ENCODE assay signal across 11 cellular contexts in the genomic region with DNA sequence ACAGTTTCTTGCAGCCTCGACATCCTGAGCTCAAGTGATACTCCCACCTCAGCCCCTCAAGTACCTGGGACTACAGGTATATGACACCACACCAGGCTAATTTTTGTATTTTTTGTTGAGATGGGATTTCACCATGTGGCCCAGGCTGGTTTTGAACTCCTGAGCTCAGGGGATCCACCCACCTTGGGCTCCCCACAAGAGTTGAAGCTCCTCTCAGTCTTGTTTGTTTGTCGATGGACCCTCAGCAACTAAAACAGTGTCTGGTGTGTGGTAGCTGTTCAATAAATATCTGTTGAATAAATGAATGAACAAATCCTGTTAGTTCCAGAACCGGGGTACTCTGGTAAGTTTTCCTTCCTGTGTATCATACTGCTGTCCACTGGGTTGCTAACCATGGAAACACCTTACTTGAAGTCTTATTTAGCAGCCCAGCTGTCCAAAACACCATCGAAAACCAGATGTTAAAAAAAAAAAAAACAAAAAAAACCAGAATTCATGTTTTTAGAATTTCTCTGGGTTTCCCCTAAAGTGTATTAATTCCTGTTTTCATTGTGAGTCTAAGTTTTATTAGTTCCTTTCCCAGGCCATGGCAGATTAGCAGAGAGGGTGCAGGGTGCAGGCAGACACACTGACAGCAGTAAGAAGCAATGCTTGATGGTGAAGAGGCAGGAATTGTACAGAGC. TPM values are rescaled to one million over a fixed set of nuclear protein-coding genes. Genes with fewer than 3 reads are reported as not detected.
DNase-seq lines count a peak whose midpoint lies in the region; ATAC-seq and TF ChIP-seq lines count a peak whose summit lies in the region.
"Had no signal": no experiment of that assay in that cellular context is flagged by ENCODE, and none has a peak within 500 bp of the region (broad histone marks: within the 10 kb centered on the region; RNA-seq: fewer than 3 reads in every experiment).

No MANE protein-coding gene starts in this region.

- H3K27me3 ChIP-seq in heart right ventricle (no peaks in the 10 kb centered on the region), heart left ventricle (no peaks in the 10 kb centered on the region), upper lobe of right lung (no peaks in the 10 kb centered on the region), neural progenitor cell (no peaks in the 10 kb centered on the region), osteoblast (ENCODE audit: insufficient read depth, low read length) (no peaks in the 10 kb centered on the region)

- no peaks in the 10 kb centered on the region for H3K79me2 ChIP-seq in OCI-LY7 (ENCODE audit: insufficient read depth, low read depth, low read length)
- no peaks in the 10 kb centered on the region for H3K79me2 ChIP-seq in neural progenitor cell (ENCODE audit: low read depth)
- no peaks in the 10 kb centered on the region for H3K79me2 ChIP-seq in osteoblast (ENCODE audit: insufficient read depth, low read length)

- H3K9ac ChIP-seq in neural progenitor cell: no peak overlapping the region

- no peak for ATAC-seq in heart right ventricle
- ATAC-seq in heart left ventricle: no peak
- peak; percentile 76 for ATAC-seq in HG02759 (IDR thresholded peaks at IDR 0.05; ENCODE audit: unreplicated experiment)
- ATAC-seq in upper lobe of right lung: no peak
- no peak for ATAC-seq in HG02970 (IDR thresholded peaks at IDR 0.05; ENCODE audit: low FRiP score, unreplicated experiment)

- WGBS in heart right ventricle, 2 donors: 74 to 83% methylated on average over 4 of the region's 4 CpGs
- 69 to 80% (median 76%) methylated on average over 4 of the region's 4 CpGs for WGBS in heart left ventricle, 4 donors

- DNase-seq in heart right ventricle: no peak
- DNase-seq in heart left ventricle: no peak
- DNase-seq in OCI-LY7 (ENCODE audit: low spot score): peak; percentile 48
- DNase-seq in upper lobe of right lung: no peak
- no peak for DNase-seq in neural progenitor cell (ENCODE audit: low spot score)
- no peak for DNase-seq in osteoblast (ENCODE audit: insufficient read length, low spot score, missing footprints)
- DNase-seq: midbrain; stimulated activated naive CD4-positive, alpha-beta T cell treated with Interleukin-2 at 50 U/mL for 16 hours had no signal

- H3K4me3 ChIP-seq in heart right ventricle (no peak overlapping the region), heart left ventricle (no peak overlapping the region), OCI-LY7 (ENCODE audit: low read depth, low read length, poor library complexity, severe bottlenecking) (no peak overlapping the region), upper lobe of right lung (no peak overlapping the region), neural progenitor cell (no peak overlapping the region), osteoblast (ENCODE audit: insufficient read depth, low read length) (no peak overlapping the region)

- H3K9me3 Mint-ChIP-seq in neural progenitor cell: no peaks in the 10 kb centered on the region
- H3K9me3 Mint-ChIP-seq: activated T-helper 1 cell treated with anti-CD3 and anti-CD28 coated beads, Interleukin-12 subunit alpha, Interleukin-12 subunit beta, Interleukin-2, Interleukin-4 antibody, amounts not matched to agents 30 ng/mL and 10 ng/mL and 1 ng/mL, durations not matched to agents 14 hours and 24 hours and 36 hours had no signal

- H3K9me2 ChIP-seq in OCI-LY7 (ENCODE audit: insufficient read depth, low read length): no peaks in the 10 kb centered on the region

- peaks cover 0 to 24% (median 11%) of the 10 kb centered on the region in 9 donors for H3K4me1 ChIP-seq in heart right ventricle
- H3K4me1 ChIP-seq in heart left ventricle: peaks cover 0 to 18% (median 7%) of the 10 kb centered on the region in 12 donors
- H3K4me1 ChIP-seq in OCI-LY7 (ENCODE audit: insufficient read depth, low read length, poor library complexity, severe bottlenecking): peaks cover 33% of the 10 kb centered on the region
- H3K4me1 ChIP-seq in upper lobe of right lung: peaks cover 6% of the 10 kb centered on the region
- no peaks in the 10 kb centered on the region for H3K4me1 ChIP-seq in neural progenitor cell
- H3K4me1 ChIP-seq in osteoblast (ENCODE audit: insufficient read depth, low read length): no peaks in the 10 kb centered on the region

- H3K4me1 Mint-ChIP-seq in neural progenitor cell: peaks cover 11% of the 10 kb centered on the region

- H3K4me2 ChIP-seq in OCI-LY7 (ENCODE audit: low read length) (peak overlapping the region; percentile 41), neural progenitor cell (no peak overlapping the region), osteoblast (ENCODE audit: insufficient read depth, low read length) (no peak overlapping the region)

- CTCF ChIA-PET in OCI-LY7 (lab: Charles Lee; ENCODE audit: unreplicated experiment): interaction anchor here (1.0 kb wide), 2 partner anchors 15 to 39 kb away, joined by 3 to 4 read pairs; no protein-coding TSS in a partner anchor

- no peaks in the 10 kb centered on the region for H4K20me1 ChIP-seq in OCI-LY7 (ENCODE audit: insufficient read depth, low read length)
- no peaks in the 10 kb centered on the region for H4K20me1 ChIP-seq in neural progenitor cell (ENCODE audit: low read depth)
- no peaks in the 10 kb centered on the region for H4K20me1 ChIP-seq in osteoblast (ENCODE audit: insufficient read depth, low read length)

- no peak overlapping the region for H3K27ac Mint-ChIP-seq in neural progenitor cell
- H3K27ac Mint-ChIP-seq: activated T-helper 1 cell treated with anti-CD3 and anti-CD28 coated beads, Interleukin-12 subunit alpha, Interleukin-12 subunit beta, Interleukin-2, Interleukin-4 antibody, amounts not matched to agents 30 ng/mL and 10 ng/mL and 1 ng/mL, durations not matched to agents 14 hours and 24 hours and 36 hours had no signal

- H3K4me3 Mint-ChIP-seq in neural progenitor cell: no peak overlapping the region
- H3K4me3 Mint-ChIP-seq: activated T-helper 1 cell treated with anti-CD3 and anti-CD28 coated beads, Interleukin-12 subunit alpha, Interleukin-12 subunit beta, Interleukin-2, Interleukin-4 antibody, amounts not matched to agents 30 ng/mL and 10 ng/mL and 1 ng/mL, durations not matched to agents 14 hours and 24 hours and 36 hours had no signal

- H3K27ac ChIP-seq in heart right ventricle: peak overlapping the region in 6 of 10 donors; percentile 7 to 61 (median 30)
- peak overlapping the region in 6 of 12 donors; percentile 18 to 62 (median 56) for H3K27ac ChIP-seq in heart left ventricle
- peak overlapping the region; percentile 43 for H3K27ac ChIP-seq in OCI-LY7 (ENCODE audit: low read depth, low read length, poor library complexity, severe bottlenecking)
- peak overlapping the region; percentile 51 for H3K27ac ChIP-seq in upper lobe of right lung
- no peak overlapping the region for H3K27ac ChIP-seq in neural progenitor cell
- H3K27ac ChIP-seq in osteoblast (ENCODE audit: low read depth, low read length): no peak overlapping the region

- no peaks in the 10 kb centered on the region for H3K36me3 ChIP-seq in heart right ventricle
- H3K36me3 ChIP-seq in heart left ventricle: no peaks in the 10 kb centered on the region
- H3K36me3 ChIP-seq in OCI-LY7 (ENCODE audit: insufficient read depth, low read length): no peaks in the 10 kb centered on the region
- H3K36me3 ChIP-seq in upper lobe of right lung: no peaks in the 10 kb centered on the region
- H3K36me3 ChIP-seq in neural progenitor cell: no peaks in the 10 kb centered on the region
- H3K36me3 ChIP-seq in osteoblast (ENCODE audit: insufficient read depth, low read length): no peaks in the 10 kb centered on the region

- no TSS peak for BruUV-seq in OCI-LY7 (replicated peaks; lab: Mats Ljungman, UMichigan)

- intact Hi-C loops in heart right ventricle (cut with DNase I): no loop called here
- intact Hi-C loops in heart left ventricle (cut with DNase I): no loop called here
- intact Hi-C loops in OCI-LY7 (cut with micrococcal nuclease; ENCODE audit: unreplicated experiment): loop anchor here (2.0 kb wide), 1 partner anchor 26 kb away; no protein-coding TSS in a partner anchor
- intact Hi-C loops in upper lobe of right lung (cut with DNase I): no loop called here

- POLR2A ChIA-PET in OCI-LY7 (lab: Charles Lee): interaction anchor here (0.7 to 1.8 kb wide), 14 partner anchors 11 to 212 kb away, joined by 3 to 17 read pairs (median 5); no protein-coding TSS in a partner anchor

- TF ChIP-seq POLR2A in heart left ventricle (IDR thresholded peaks at IDR 0.05): no peak

- H3K9me3 ChIP-seq in heart right ventricle (no peaks in the 10 kb centered on the region), heart left ventricle (no peaks in the 10 kb centered on the region), OCI-LY7 (ENCODE audit: low read length) (no peaks in the 10 kb centered on the region), upper lobe of right lung (no peaks in the 10 kb centered on the region), neural progenitor cell (ENCODE audit: low read depth) (no peaks in the 10 kb centered on the region), osteoblast (ENCODE audit: low read depth, low read length) (no peaks in the 10 kb centered on the region)

- H3F3A ChIP-seq in neural progenitor cell (ENCODE audit: low read depth): no peaks in the 10 kb centered on the region

- TF ChIP-seq CTCF in heart right ventricle (IDR thresholded peaks at IDR 0.05) (no peak), heart left ventricle (IDR thresholded peaks at IDR 0.05) (no peak), OCI-LY7 (conservative IDR thresholded peaks at IDR 0.05; ENCODE audit: low read length) (no peak), upper lobe of right lung (IDR thresholded peaks at IDR 0.05) (no peak), neural progenitor cell (IDR thresholded peaks at IDR 0.05) (no peak), osteoblast (IDR thresholded peaks at IDR 0.05; ENCODE audit: extremely low read depth, low read depth, low read length) (no peak)

- peak overlapping the region; percentile 59; the same call in 1 of the 2 replicates for H2AFZ ChIP-seq in OCI-LY7 (ENCODE audit: low read length)
- H2AFZ ChIP-seq in neural progenitor cell (replicated peaks): no peak overlapping the region
- no peak overlapping the region for H2AFZ ChIP-seq in osteoblast (ENCODE audit: low read length)

- no peaks in the 10 kb centered on the region for H3K36me3 Mint-ChIP-seq in neural progenitor cell

- H3K27me3 Mint-ChIP-seq in neural progenitor cell (ENCODE audit: insufficient read depth, low read depth): peaks cover 3% of the 10 kb centered on the region

RNA-seq across cellular contexts. Expression of a gene that starts 7.8 kb away (rescaled TPM):
- 100 to 1,000 TPM; 148 to 227 (median 186) TPM for total RNA-seq in heart right ventricle
- 100 to 1,000 TPM in 1 of 2 donors, 10 to 100 TPM in 1; 90.3 to 322 TPM for polyA plus RNA-seq in heart right ventricle
- total RNA-seq in heart left ventricle: 100 to 1,000 TPM; 114 to 293 (median 161) TPM
- polyA plus RNA-seq in heart left ventricle: 100 to 1,000 TPM; 121 to 541 TPM
- 268 and 360 TPM in 2 replicates for total RNA-seq in OCI-LY7 (2014; rRNA removed; shearing (Covaris generic))
- 415 and 440 TPM in 2 replicates for total RNA-seq in OCI-LY7 (2022)
- total RNA-seq in upper lobe of right lung: 260 TPM
- 52.0 and 61.4 TPM in 2 replicates for total RNA-seq in neural progenitor cell (ENCODE audit: low replicate concordance)
- total RNA-seq in osteoblast: 69.8 and 89.4 TPM in 2 replicates

Comparison
In these comparisons a context has a peak if more than half of its experiments do, and no peak if none do; other contexts are left out.
1. H3K27ac ChIP-seq: peak in heart right ventricle (6 of 10), OCI-LY7 (single experiment) and upper lobe of right lung (single experiment); none in neural progenitor cell (single experiment) and osteoblast (single experiment).